1 cellular context compared by ENCODE assay signal in the genomic region with DNA sequence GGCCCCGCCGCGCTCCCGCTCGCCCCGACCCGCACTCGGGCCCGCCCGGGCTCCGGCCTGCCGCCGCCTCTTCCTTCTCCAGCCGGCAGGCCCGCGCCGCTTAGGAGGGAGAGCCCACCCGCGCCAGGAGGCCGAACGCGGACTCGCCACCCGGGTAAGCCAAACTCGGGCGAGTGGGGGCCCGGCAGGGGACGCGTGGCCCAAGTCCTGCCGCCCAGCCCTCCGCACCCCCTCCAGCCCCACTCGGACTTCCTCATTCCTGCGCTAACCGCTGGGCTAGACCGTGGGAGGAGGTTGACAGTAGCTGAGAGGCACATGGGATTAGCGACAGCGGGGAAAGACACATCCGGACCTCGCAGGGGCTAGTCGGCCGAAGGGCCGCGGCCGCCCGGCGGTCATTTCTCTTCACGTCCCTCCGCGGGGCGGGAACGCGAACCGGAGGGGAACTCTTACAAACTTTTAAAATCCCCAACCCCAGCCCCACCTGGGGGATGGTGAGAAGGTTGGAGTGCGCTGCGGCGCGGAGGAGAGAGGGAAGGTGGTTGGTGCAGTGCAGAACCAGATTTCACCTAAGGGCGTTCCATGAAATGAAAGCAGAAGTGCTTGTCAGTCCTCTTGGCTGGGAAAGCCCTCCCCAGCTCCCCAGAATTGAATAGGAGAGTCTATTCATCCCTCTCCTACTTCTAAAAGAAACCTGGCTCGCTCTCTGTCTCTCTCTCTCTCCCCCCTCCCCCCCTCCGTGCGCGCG.
TF ChIP-seq lines count a peak whose summit lies in the region.

No MANE protein-coding gene starts in this region.

TF ChIP-seq in K562, 482 proteins besides CTCF, POLR2A, EP300 and RAD21 (continued from another document and continues in another):
- TF ChIP-seq, protein P1, sequence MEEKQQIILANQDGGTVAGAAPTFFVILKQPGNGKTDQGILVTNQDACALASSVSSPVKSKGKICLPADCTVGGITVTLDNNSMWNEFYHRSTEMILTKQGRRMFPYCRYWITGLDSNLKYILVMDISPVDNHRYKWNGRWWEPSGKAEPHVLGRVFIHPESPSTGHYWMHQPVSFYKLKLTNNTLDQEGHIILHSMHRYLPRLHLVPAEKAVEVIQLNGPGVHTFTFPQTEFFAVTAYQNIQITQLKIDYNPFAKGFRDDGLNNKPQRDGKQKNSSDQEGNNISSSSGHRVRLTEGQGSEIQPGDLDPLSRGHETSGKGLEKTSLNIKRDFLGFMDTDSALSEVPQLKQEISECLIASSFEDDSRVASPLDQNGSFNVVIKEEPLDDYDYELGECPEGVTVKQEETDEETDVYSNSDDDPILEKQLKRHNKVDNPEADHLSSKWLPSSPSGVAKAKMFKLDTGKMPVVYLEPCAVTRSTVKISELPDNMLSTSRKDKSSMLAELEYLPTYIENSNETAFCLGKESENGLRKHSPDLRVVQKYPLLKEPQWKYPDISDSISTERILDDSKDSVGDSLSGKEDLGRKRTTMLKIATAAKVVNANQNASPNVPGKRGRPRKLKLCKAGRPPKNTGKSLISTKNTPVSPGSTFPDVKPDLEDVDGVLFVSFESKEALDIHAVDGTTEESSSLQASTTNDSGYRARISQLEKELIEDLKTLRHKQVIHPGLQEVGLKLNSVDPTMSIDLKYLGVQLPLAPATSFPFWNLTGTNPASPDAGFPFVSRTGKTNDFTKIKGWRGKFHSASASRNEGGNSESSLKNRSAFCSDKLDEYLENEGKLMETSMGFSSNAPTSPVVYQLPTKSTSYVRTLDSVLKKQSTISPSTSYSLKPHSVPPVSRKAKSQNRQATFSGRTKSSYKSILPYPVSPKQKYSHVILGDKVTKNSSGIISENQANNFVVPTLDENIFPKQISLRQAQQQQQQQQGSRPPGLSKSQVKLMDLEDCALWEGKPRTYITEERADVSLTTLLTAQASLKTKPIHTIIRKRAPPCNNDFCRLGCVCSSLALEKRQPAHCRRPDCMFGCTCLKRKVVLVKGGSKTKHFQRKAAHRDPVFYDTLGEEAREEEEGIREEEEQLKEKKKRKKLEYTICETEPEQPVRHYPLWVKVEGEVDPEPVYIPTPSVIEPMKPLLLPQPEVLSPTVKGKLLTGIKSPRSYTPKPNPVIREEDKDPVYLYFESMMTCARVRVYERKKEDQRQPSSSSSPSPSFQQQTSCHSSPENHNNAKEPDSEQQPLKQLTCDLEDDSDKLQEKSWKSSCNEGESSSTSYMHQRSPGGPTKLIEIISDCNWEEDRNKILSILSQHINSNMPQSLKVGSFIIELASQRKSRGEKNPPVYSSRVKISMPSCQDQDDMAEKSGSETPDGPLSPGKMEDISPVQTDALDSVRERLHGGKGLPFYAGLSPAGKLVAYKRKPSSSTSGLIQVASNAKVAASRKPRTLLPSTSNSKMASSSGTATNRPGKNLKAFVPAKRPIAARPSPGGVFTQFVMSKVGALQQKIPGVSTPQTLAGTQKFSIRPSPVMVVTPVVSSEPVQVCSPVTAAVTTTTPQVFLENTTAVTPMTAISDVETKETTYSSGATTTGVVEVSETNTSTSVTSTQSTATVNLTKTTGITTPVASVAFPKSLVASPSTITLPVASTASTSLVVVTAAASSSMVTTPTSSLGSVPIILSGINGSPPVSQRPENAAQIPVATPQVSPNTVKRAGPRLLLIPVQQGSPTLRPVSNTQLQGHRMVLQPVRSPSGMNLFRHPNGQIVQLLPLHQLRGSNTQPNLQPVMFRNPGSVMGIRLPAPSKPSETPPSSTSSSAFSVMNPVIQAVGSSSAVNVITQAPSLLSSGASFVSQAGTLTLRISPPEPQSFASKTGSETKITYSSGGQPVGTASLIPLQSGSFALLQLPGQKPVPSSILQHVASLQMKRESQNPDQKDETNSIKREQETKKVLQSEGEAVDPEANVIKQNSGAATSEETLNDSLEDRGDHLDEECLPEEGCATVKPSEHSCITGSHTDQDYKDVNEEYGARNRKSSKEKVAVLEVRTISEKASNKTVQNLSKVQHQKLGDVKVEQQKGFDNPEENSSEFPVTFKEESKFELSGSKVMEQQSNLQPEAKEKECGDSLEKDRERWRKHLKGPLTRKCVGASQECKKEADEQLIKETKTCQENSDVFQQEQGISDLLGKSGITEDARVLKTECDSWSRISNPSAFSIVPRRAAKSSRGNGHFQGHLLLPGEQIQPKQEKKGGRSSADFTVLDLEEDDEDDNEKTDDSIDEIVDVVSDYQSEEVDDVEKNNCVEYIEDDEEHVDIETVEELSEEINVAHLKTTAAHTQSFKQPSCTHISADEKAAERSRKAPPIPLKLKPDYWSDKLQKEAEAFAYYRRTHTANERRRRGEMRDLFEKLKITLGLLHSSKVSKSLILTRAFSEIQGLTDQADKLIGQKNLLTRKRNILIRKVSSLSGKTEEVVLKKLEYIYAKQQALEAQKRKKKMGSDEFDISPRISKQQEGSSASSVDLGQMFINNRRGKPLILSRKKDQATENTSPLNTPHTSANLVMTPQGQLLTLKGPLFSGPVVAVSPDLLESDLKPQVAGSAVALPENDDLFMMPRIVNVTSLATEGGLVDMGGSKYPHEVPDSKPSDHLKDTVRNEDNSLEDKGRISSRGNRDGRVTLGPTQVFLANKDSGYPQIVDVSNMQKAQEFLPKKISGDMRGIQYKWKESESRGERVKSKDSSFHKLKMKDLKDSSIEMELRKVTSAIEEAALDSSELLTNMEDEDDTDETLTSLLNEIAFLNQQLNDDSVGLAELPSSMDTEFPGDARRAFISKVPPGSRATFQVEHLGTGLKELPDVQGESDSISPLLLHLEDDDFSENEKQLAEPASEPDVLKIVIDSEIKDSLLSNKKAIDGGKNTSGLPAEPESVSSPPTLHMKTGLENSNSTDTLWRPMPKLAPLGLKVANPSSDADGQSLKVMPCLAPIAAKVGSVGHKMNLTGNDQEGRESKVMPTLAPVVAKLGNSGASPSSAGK (IDR thresholded peaks at IDR 0.05): peak; percentile 78
- TF ChIP-seq CAMTA2 (CRISPR knock-in tag; conservative IDR thresholded peaks at IDR 0.05) (0 out of 2 replicates have a peak, but pooled peaks have one; percentile 39), GABPA (tag; conservative IDR thresholded peaks at IDR 0.05; ENCODE audit: low read depth) (peak; percentile 53; the same call in 1 of the 2 replicates), NFIX (CRISPR knock-in tag; IDR thresholded peaks at IDR 0.05; ENCODE audit: low read depth) (no peak), RB1 (IDR thresholded peaks at IDR 0.05; ENCODE audit: low read depth) (peak; percentile 74), HCFC1 (IDR thresholded peaks at IDR 0.05; ENCODE audit: low read depth, low read length) (peak; percentile 23; the same call in 1 of the 2 replicates), RBFOX2 (IDR thresholded peaks at IDR 0.05; ENCODE audit: low read depth, low read length) (peak; percentile 94), NFRKB (IDR thresholded peaks at IDR 0.05; ENCODE audit: low read depth) (peak; percentile 65), GATAD2B (IDR thresholded peaks at IDR 0.05; ENCODE audit: borderline replicate concordance) (peak; percentile 70; the same call in 1 of the 2 replicates), TAF1 (IDR thresholded peaks at IDR 0.05; ENCODE audit: control insufficient read depth, extremely low read depth, insufficient read depth, low read length, severe bottlenecking) (peak; percentile 70), SPI1 (IDR thresholded peaks at IDR 0.05; ENCODE audit: borderline replicate concordance, low read depth, low read length) (peak; percentile 98), RBM22 (IDR thresholded peaks at IDR 0.05; ENCODE audit: low read depth, low read length, poor library complexity, severe bottlenecking) (peak; percentile 48), HNRNPL (IDR thresholded peaks at IDR 0.05; ENCODE audit: low read depth, low read length) (no peak; the same call in 1 of the 2 replicates), RBBP5 (IDR thresholded peaks at IDR 0.05; ENCODE audit: borderline replicate concordance, insufficient read depth, low read length, poor library complexity, severe bottlenecking) (peak; percentile 84), ETV5 (CRISPR knock-in tag; IDR thresholded peaks at IDR 0.05; ENCODE audit: low read depth) (peak; percentile 86), POLR2G (IDR thresholded peaks at IDR 0.05; ENCODE audit: low read depth, low read length) (peak; percentile 96), WHSC1 (IDR thresholded peaks at IDR 0.05; ENCODE audit: low read length) (no peak), HMGN3 (IDR thresholded peaks at IDR 0.05; ENCODE audit: borderline replicate concordance, extremely low read depth, insufficient read length, low read depth, low read length) (peak; percentile 65), KDM4B (IDR thresholded peaks at IDR 0.05; ENCODE audit: borderline replicate concordance in 2 of 2, low read depth in 1 of 2) (peak in 1 of 2 experiments; percentile 66; a peak in 1 of 4 replicates)
- TF ChIP-seq, protein P2, sequence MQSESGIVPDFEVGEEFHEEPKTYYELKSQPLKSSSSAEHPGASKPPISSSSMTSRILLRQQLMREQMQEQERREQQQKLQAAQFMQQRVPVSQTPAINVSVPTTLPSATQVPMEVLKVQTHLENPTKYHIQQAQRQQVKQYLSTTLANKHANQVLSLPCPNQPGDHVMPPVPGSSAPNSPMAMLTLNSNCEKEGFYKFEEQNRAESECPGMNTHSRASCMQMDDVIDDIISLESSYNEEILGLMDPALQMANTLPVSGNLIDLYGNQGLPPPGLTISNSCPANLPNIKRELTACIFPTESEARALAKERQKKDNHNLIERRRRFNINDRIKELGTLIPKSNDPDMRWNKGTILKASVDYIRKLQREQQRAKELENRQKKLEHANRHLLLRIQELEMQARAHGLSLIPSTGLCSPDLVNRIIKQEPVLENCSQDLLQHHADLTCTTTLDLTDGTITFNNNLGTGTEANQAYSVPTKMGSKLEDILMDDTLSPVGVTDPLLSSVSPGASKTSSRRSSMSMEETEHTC (IDR thresholded peaks at IDR 0.05): no peak
- TF ChIP-seq, protein P3, sequence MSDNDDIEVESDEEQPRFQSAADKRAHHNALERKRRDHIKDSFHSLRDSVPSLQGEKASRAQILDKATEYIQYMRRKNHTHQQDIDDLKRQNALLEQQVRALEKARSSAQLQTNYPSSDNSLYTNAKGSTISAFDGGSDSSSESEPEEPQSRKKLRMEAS (CRISPR knock-in tag; IDR thresholded peaks at IDR 0.05): peak; percentile 90
- TF ChIP-seq, protein P4, sequence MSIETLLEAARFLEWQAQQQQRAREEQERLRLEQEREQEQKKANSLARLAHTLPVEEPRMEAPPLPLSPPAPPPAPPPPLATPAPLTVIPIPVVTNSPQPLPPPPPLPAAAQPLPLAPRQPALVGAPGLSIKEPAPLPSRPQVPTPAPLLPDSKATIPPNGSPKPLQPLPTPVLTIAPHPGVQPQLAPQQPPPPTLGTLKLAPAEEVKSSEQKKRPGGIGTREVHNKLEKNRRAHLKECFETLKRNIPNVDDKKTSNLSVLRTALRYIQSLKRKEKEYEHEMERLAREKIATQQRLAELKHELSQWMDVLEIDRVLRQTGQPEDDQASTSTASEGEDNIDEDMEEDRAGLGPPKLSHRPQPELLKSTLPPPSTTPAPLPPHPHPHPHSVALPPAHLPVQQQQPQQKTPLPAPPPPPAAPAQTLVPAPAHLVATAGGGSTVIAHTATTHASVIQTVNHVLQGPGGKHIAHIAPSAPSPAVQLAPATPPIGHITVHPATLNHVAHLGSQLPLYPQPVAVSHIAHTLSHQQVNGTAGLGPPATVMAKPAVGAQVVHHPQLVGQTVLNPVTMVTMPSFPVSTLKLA (conservative IDR thresholded peaks at IDR 0.05): peak; percentile 72 to 88
- TF ChIP-seq, protein P5, sequence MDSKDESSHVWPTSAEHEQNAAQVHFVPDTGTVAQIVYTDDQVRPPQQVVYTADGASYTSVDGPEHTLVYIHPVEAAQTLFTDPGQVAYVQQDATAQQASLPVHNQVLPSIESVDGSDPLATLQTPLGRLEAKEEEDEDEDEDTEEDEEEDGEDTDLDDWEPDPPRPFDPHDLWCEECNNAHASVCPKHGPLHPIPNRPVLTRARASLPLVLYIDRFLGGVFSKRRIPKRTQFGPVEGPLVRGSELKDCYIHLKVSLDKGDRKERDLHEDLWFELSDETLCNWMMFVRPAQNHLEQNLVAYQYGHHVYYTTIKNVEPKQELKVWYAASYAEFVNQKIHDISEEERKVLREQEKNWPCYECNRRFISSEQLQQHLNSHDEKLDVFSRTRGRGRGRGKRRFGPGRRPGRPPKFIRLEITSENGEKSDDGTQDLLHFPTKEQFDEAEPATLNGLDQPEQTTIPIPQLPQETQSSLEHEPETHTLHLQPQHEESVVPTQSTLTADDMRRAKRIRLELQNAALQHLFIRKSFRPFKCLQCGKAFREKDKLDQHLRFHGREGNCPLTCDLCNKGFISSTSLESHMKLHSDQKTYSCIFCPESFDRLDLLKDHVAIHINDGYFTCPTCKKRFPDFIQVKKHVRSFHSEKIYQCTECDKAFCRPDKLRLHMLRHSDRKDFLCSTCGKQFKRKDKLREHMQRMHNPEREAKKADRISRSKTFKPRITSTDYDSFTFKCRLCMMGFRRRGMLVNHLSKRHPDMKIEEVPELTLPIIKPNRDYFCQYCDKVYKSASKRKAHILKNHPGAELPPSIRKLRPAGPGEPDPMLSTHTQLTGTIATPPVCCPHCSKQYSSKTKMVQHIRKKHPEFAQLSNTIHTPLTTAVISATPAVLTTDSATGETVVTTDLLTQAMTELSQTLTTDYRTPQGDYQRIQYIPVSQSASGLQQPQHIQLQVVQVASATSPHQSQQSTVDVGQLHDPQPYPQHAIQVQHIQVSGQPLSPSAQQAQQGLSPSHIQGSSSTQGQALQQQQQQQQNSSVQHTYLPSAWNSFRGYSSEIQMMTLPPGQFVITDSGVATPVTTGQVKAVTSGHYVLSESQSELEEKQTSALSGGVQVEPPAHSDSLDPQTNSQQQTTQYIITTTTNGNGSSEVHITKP (IDR thresholded peaks at IDR 0.05; ENCODE audit: partially characterized antibody): peak; percentile 56
- TF ChIP-seq, protein P6, sequence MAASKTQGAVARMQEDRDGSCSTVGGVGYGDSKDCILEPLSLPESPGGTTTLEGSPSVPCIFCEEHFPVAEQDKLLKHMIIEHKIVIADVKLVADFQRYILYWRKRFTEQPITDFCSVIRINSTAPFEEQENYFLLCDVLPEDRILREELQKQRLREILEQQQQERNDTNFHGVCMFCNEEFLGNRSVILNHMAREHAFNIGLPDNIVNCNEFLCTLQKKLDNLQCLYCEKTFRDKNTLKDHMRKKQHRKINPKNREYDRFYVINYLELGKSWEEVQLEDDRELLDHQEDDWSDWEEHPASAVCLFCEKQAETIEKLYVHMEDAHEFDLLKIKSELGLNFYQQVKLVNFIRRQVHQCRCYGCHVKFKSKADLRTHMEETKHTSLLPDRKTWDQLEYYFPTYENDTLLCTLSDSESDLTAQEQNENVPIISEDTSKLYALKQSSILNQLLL (CRISPR knock-in tag; IDR thresholded peaks at IDR 0.05; ENCODE audit: borderline replicate concordance): no peak
